ENCODE assay signal across 11 cellular contexts in the genomic region with DNA sequence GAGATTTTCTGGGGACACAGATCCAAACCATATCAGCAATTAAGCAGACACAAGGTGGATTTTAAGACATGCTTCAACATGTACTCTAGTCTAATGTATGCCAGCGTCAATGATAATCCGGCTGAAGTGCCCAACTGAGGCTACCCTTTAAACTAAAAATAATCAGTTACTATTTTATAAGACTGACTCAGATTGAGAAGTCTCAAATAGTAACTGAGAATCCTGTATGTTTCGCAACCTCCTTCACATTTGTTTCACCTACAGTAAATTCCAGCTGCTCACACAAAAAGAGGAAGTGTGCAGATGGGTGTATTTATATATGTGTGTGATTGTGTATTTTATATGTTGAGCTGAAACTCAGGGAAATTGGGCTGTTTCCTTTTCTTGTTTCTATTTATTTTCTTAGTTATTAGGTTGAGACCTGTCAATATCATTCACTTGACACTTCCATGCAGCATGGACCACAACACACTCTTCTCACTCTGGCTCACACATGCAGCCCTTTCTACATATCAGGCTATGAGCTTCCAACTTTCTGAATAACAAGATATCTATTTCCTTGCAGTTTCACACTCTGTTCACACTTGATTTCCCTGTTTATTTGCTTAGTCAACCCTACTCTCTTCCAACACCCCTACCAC.
DNase-seq lines count a peak whose midpoint lies in the region; ATAC-seq, FAIRE-seq and TF ChIP-seq lines count a peak whose summit lies in the region.
"Had no signal": no experiment of that assay in that cellular context is flagged by ENCODE, and none has a peak within 500 bp of the region (broad histone marks: within the 10 kb centered on the region; RNA-seq: fewer than 3 reads in every experiment).

No MANE protein-coding gene starts in this region.

- no TSS peak for BruUV-seq in OCI-LY7 (replicated peaks; lab: Mats Ljungman, UMichigan)

- intact Hi-C loops in OCI-LY7 (cut with micrococcal nuclease; ENCODE audit: unreplicated experiment) = no loop called here

- H3K9me2 ChIP-seq in OCI-LY7 (ENCODE audit: insufficient read depth, low read length) = no peaks in the 10 kb centered on the region

- POLR2A ChIA-PET in OCI-LY7 (lab: Charles Lee) = interaction anchor here (0.7 kb wide), 1 partner anchor 75 kb away, joined by 3 read pairs; no protein-coding TSS in a partner anchor

- H3K79me2 ChIP-seq in OCI-LY7 (ENCODE audit: insufficient read depth, low read depth, low read length) = no peaks in the 10 kb centered on the region

- no peak overlapping the region for H3K4me2 ChIP-seq in OCI-LY7 (ENCODE audit: low read length)

- H3K9me3 Mint-ChIP-seq in activated naive CD4-positive, alpha-beta T cell treated with anti-CD3 and anti-CD28 coated beads, Interleukin-2, amount 50 U/mL, for 72 hours = peaks cover 0 to 11% of the 10 kb centered on the region in 2 donors

- H3K36me3 Mint-ChIP-seq in activated naive CD4-positive, alpha-beta T cell treated with anti-CD3 and anti-CD28 coated beads, Interleukin-2, amount 50 U/mL, for 72 hours = peaks cover 0 to 5% of the 10 kb centered on the region in 2 donors
- H3K36me3 Mint-ChIP-seq: CD4-positive, alpha-beta memory T cell had no signal

- H3K9me3 ChIP-seq in OCI-LY7 (ENCODE audit: low read length) = no peaks in the 10 kb centered on the region

- no peak overlapping the region for H3K27ac Mint-ChIP-seq in activated naive CD4-positive, alpha-beta T cell treated with anti-CD3 and anti-CD28 coated beads, Interleukin-2, amount 50 U/mL, for 72 hours
- H3K27ac Mint-ChIP-seq: CD4-positive, alpha-beta memory T cell had no signal

- ATAC-seq in GM21381 (IDR thresholded peaks at IDR 0.05; ENCODE audit: unreplicated experiment) (peak; percentile 95), HG03095 (IDR thresholded peaks at IDR 0.05; ENCODE audit: unreplicated experiment) (peak; percentile 94)
- ATAC-seq in activated naive CD4-positive, alpha-beta T cell treated with anti-CD3 and anti-CD28 coated beads, Interleukin-2, amount 50 U/mL, for 72 hours = no peak

- peak; percentile 75 for FAIRE-seq in GM18507 (lab: Jason Lieb, UNC)

- no peak overlapping the region for H3K27ac ChIP-seq in OCI-LY7 (ENCODE audit: low read depth, low read length, poor library complexity, severe bottlenecking)

- no peak overlapping the region for H3K4me3 ChIP-seq in OCI-LY7 (ENCODE audit: low read depth, low read length, poor library complexity, severe bottlenecking)

- DNase-seq in GM18507 (ENCODE audit: extremely low spot score, insufficient read length, low read depth) (peak; percentile 23), OCI-LY7 (ENCODE audit: low spot score) (peak; percentile 26), NCI-H345 (lab: John Stamatoyannopoulos, UW) (no peak), NCI-H69 (lab: John Stamatoyannopoulos, UW) (no peak), AG08396 (ENCODE audit: low spot score) (no peak)
- no peak for DNase-seq in activated naive CD4-positive, alpha-beta T cell treated with anti-CD3 and anti-CD28 coated beads, Interleukin-2, amount 50 U/mL, for 72 hours (ENCODE audit: low spot score in 2 of 2)
- DNase-seq: CD4-positive, alpha-beta memory T cell; GOT3; SW 1271 had no signal

- H3K4me1 ChIP-seq in OCI-LY7 (ENCODE audit: insufficient read depth, low read length, poor library complexity, severe bottlenecking) = peaks cover 4% of the 10 kb centered on the region

- no peak for TF ChIP-seq CTCF in OCI-LY7 (conservative IDR thresholded peaks at IDR 0.05; ENCODE audit: low read length)

- H2AFZ ChIP-seq in OCI-LY7 (ENCODE audit: low read length) = no peak overlapping the region

- CTCF ChIA-PET in OCI-LY7 (lab: Charles Lee; ENCODE audit: unreplicated experiment) = no interaction called here

- H4K20me1 ChIP-seq in OCI-LY7 (ENCODE audit: insufficient read depth, low read length) = no peaks in the 10 kb centered on the region

- no peaks in the 10 kb centered on the region for H3K36me3 ChIP-seq in OCI-LY7 (ENCODE audit: insufficient read depth, low read length)

Comparison
In these comparisons a context has a peak if more than half of its experiments do, and no peak if none do; other contexts are left out.
1. DNase-seq: peak in GM18507 (single experiment) and OCI-LY7 (single experiment); none in NCI-H345 (single experiment), NCI-H69 (single experiment), AG08396 (single experiment) and activated naive CD4-positive, alpha-beta T cell treated with anti-CD3 and anti-CD28 coated beads, Interleukin-2, amount 50 U/mL, for 72 hours (0 of 2).
2. ATAC-seq: peak in GM21381 (single experiment) and HG03095 (single experiment); none in activated naive CD4-positive, alpha-beta T cell treated with anti-CD3 and anti-CD28 coated beads, Interleukin-2, amount 50 U/mL, for 72 hours (0 of 2).